ENCODE assay signal across 6 cellular contexts in the genomic region with DNA sequence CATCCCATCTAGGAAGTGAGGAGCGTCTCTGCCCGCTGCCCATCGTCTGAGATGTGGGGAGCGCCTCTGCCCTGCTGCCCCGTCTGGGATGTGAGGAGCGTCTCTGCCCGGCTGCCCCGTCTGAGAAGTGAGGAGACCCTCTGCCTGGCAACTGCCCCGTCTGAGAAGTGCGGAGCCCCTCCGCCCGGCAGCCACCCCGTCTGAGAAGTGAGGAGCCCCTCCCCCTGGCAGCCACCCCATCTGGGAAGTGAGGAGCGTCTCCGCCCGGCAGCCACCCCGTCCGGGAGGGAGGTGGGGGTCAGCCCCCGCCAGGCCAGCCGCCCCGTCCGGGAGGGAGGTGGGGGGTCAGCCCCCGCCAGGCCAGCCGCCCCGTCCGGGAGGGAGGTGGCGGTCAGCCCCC. TPM values are rescaled to one million over a fixed set of nuclear protein-coding genes. Genes with fewer than 3 reads are reported as not detected.
A peak's percentile ranks its signal among the peaks of the same experiment; 100 is the strongest.
DNase-seq lines count a peak whose midpoint lies in the region; ATAC-seq and TF ChIP-seq lines count a peak whose summit lies in the region.
"Not testable (repeated sequence)": the region's sequence is repeated elsewhere in the genome, so short reads cannot be mapped to it uniquely, and the experiment has no call there.

No MANE protein-coding gene starts in this region.

- peaks cover 17% of the 10 kb centered on the region for H3K9me3 Mint-ChIP-seq in dendritic cell treated with granulocyte-macrophage colony-stimulating factor and Interleukin-4, amounts not matched to agents 40 ng/mL and 50 ng/mL, for 4 days
- not testable (repeated sequence) for H3K9me3 Mint-ChIP-seq in stimulated activated memory B cell treated with anti-CD40 and anti-IgM and Interleukin-4, amounts not matched to agents 10 μg/mL and 1 μg/mL and 100 μg/mL, for 72 hours; stimulated activated naive B cell treated with anti-CD40 and anti-IgM and Interleukin-4, amounts not matched to agents 10 μg/mL and 1 μg/mL and 100 μg/mL, for 72 hours

- DNase-seq in OCI-LY7 (ENCODE audit: low spot score); stimulated activated naive B cell treated with anti-CD40 and anti-IgM and Interleukin-4, amounts not matched to agents 10 μg/mL and 1 μg/mL and 100 μg/mL, for 72 hours; testis: not testable (repeated sequence)
- peak; percentile 37 for DNase-seq in Right ventricle myocardium inferior (ENCODE audit: missing footprints)

- CTCF ChIA-PET in OCI-LY7 (lab: Charles Lee; ENCODE audit: unreplicated experiment), result not testable (repeated sequence)

- H3K27me3 ChIP-seq in testis, result not testable (repeated sequence)

- H3K36me3 Mint-ChIP-seq in dendritic cell treated with granulocyte-macrophage colony-stimulating factor and Interleukin-4, amounts not matched to agents 40 ng/mL and 50 ng/mL, for 4 days (ENCODE audit: low read depth); stimulated activated memory B cell treated with anti-CD40 and anti-IgM and Interleukin-4, amounts not matched to agents 10 μg/mL and 1 μg/mL and 100 μg/mL, for 72 hours: not testable (repeated sequence)
- H3K36me3 Mint-ChIP-seq in stimulated activated naive B cell treated with anti-CD40 and anti-IgM and Interleukin-4, amounts not matched to agents 10 μg/mL and 1 μg/mL and 100 μg/mL, for 72 hours, result peaks cover 7 to 11% of the 10 kb centered on the region in 2 donors

- H3K27ac Mint-ChIP-seq in dendritic cell treated with granulocyte-macrophage colony-stimulating factor and Interleukin-4, amounts not matched to agents 40 ng/mL and 50 ng/mL, for 4 days, result peak overlapping the region; percentile 68
- peak overlapping the region; percentile 76 for H3K27ac Mint-ChIP-seq in stimulated activated memory B cell treated with anti-CD40 and anti-IgM and Interleukin-4, amounts not matched to agents 10 μg/mL and 1 μg/mL and 100 μg/mL, for 72 hours
- H3K27ac Mint-ChIP-seq in stimulated activated naive B cell treated with anti-CD40 and anti-IgM and Interleukin-4, amounts not matched to agents 10 μg/mL and 1 μg/mL and 100 μg/mL, for 72 hours, result peak overlapping the region; percentile 93

- H3K9me2 ChIP-seq in OCI-LY7 (ENCODE audit: insufficient read depth, low read length), result not testable (repeated sequence)

- POLR2A ChIA-PET in OCI-LY7 (lab: Charles Lee), result not testable (repeated sequence)

- H3K4me3 ChIP-seq in OCI-LY7 (ENCODE audit: low read depth, low read length, poor library complexity, severe bottlenecking), result not testable (repeated sequence)
- H3K4me3 ChIP-seq in testis, result peak overlapping the region; percentile 15 to 17

- peaks cover 21% of the 10 kb centered on the region for H3K4me1 Mint-ChIP-seq in dendritic cell treated with granulocyte-macrophage colony-stimulating factor and Interleukin-4, amounts not matched to agents 40 ng/mL and 50 ng/mL, for 4 days (ENCODE audit: low read depth)
- H3K4me1 Mint-ChIP-seq in stimulated activated memory B cell treated with anti-CD40 and anti-IgM and Interleukin-4, amounts not matched to agents 10 μg/mL and 1 μg/mL and 100 μg/mL, for 72 hours, result peaks cover 26% of the 10 kb centered on the region
- peaks cover 20 to 50% of the 10 kb centered on the region in 2 donors for H3K4me1 Mint-ChIP-seq in stimulated activated naive B cell treated with anti-CD40 and anti-IgM and Interleukin-4, amounts not matched to agents 10 μg/mL and 1 μg/mL and 100 μg/mL, for 72 hours

- intact Hi-C loops in OCI-LY7 (cut with micrococcal nuclease; ENCODE audit: unreplicated experiment), result loop anchor here (10.0 kb wide), 1 partner anchor 135 kb away; no protein-coding TSS in a partner anchor
- intact Hi-C loops in dendritic cell treated with granulocyte-macrophage colony-stimulating factor and Interleukin-4, amounts not matched to agents 40 ng/mL and 50 ng/mL, for 4 days (cut with micrococcal nuclease); Right ventricle myocardium inferior (cut with DNase I); testis (cut with DNase I; ENCODE audit: low total_unique reads): not testable (repeated sequence)

- not testable (repeated sequence) for H4K20me1 ChIP-seq in OCI-LY7 (ENCODE audit: insufficient read depth, low read length)

- peaks cover 38% of the 10 kb centered on the region; the same call in 1 of the 2 replicates for H3K9me3 ChIP-seq in OCI-LY7 (ENCODE audit: low read length)
- not testable (repeated sequence) for H3K9me3 ChIP-seq in testis

- H3K27ac ChIP-seq in OCI-LY7 (ENCODE audit: low read depth, low read length, poor library complexity, severe bottlenecking), result peak overlapping the region; percentile 38
- H3K27ac ChIP-seq in testis, result not testable (repeated sequence)

- H2AFZ ChIP-seq in OCI-LY7 (ENCODE audit: low read length), result not testable (repeated sequence)

- not testable (repeated sequence) for TF ChIP-seq CTCF in OCI-LY7 (conservative IDR thresholded peaks at IDR 0.05; ENCODE audit: low read length); testis (IDR thresholded peaks at IDR 0.05)

- not testable (repeated sequence) for H3K79me2 ChIP-seq in OCI-LY7 (ENCODE audit: insufficient read depth, low read depth, low read length)

- ATAC-seq in Right ventricle myocardium inferior; stimulated activated memory B cell treated with anti-CD40 and anti-IgM and Interleukin-4, amounts not matched to agents 10 μg/mL and 1 μg/mL and 100 μg/mL, for 72 hours; stimulated activated naive B cell treated with anti-CD40 and anti-IgM and Interleukin-4, amounts not matched to agents 10 μg/mL and 1 μg/mL and 100 μg/mL, for 72 hours (replicated peaks): not testable (repeated sequence)

- 68 to 80% methylated on average over 3 to 13 of the region's 27 CpGs for WGBS in testis, 2 donors

- not testable (repeated sequence) for BruUV-seq in OCI-LY7 (replicated peaks; lab: Mats Ljungman, UMichigan)

- not testable (repeated sequence) for H3K36me3 ChIP-seq in OCI-LY7 (ENCODE audit: insufficient read depth, low read length); testis (ENCODE audit: low read depth, missing control alignments)

- not testable (repeated sequence) for H3K4me3 Mint-ChIP-seq in dendritic cell treated with granulocyte-macrophage colony-stimulating factor and Interleukin-4, amounts not matched to agents 40 ng/mL and 50 ng/mL, for 4 days; stimulated activated memory B cell treated with anti-CD40 and anti-IgM and Interleukin-4, amounts not matched to agents 10 μg/mL and 1 μg/mL and 100 μg/mL, for 72 hours
- H3K4me3 Mint-ChIP-seq in stimulated activated naive B cell treated with anti-CD40 and anti-IgM and Interleukin-4, amounts not matched to agents 10 μg/mL and 1 μg/mL and 100 μg/mL, for 72 hours, result peak overlapping the region; percentile 13 to 43

- not testable (repeated sequence) for H3K4me2 ChIP-seq in OCI-LY7 (ENCODE audit: low read length)

- H3K4me1 ChIP-seq in OCI-LY7 (ENCODE audit: insufficient read depth, low read length, poor library complexity, severe bottlenecking), result peaks cover 44% of the 10 kb centered on the region
- not testable (repeated sequence) for H3K4me1 ChIP-seq in testis

- not testable (repeated sequence) for TF ChIP-seq POLR2A in testis (IDR thresholded peaks at IDR 0.05)

- H3K27me3 Mint-ChIP-seq in dendritic cell treated with granulocyte-macrophage colony-stimulating factor and Interleukin-4, amounts not matched to agents 40 ng/mL and 50 ng/mL, for 4 days; stimulated activated memory B cell treated with anti-CD40 and anti-IgM and Interleukin-4, amounts not matched to agents 10 μg/mL and 1 μg/mL and 100 μg/mL, for 72 hours; stimulated activated naive B cell treated with anti-CD40 and anti-IgM and Interleukin-4, amounts not matched to agents 10 μg/mL and 1 μg/mL and 100 μg/mL, for 72 hours: not testable (repeated sequence)

RNA-seq across cellular contexts. Expression of a gene that starts 7.0 kb away (rescaled TPM):
- total RNA-seq in OCI-LY7 (2014; rRNA removed; shearing (Covaris generic)), result 14.9 and 18.7 TPM in 2 replicates
- 18.9 and 24.7 TPM in 2 replicates for total RNA-seq in OCI-LY7 (2022)
- 16.6 TPM for total RNA-seq in Right ventricle myocardium inferior
- 10 to 100 TPM; 14.3 to 15.7 TPM for total RNA-seq in testis
- polyA plus RNA-seq in testis (ENCODE audit: insufficient read depth, low read depth, low replicate concordance), result 15.5 TPM

RNA-seq across cellular contexts. Expression of a gene that starts 8.4 kb away (rescaled TPM):
- total RNA-seq in OCI-LY7 (2014; rRNA removed; shearing (Covaris generic)), result 6.9 and 11.0 TPM in 2 replicates
- total RNA-seq in OCI-LY7 (2022), result 15.1 and 20.0 TPM in 2 replicates
- total RNA-seq in Right ventricle myocardium inferior, result 51.5 TPM
- total RNA-seq in testis, result 100 to 1,000 TPM in 1 of 2 donors, 10 to 100 TPM in 1; 96.8 to 112 TPM
- polyA plus RNA-seq in testis (ENCODE audit: insufficient read depth, low read depth, low replicate concordance), result 118 TPM

RNA-seq across cellular contexts. Expression of a gene that starts 38.2 kb away (rescaled TPM):
- total RNA-seq in OCI-LY7 (2014; rRNA removed; shearing (Covaris generic)), result 31.9 and 35.2 TPM in 2 replicates
- total RNA-seq in OCI-LY7 (2022) (24.8 and 29.4 TPM in 2 replicates), Right ventricle myocardium inferior (84.4 TPM), testis (10 to 100 TPM; 28.9 to 30.4 TPM)
- polyA plus RNA-seq in testis (ENCODE audit: insufficient read depth, low read depth, low replicate concordance), result 33.9 TPM

RNA-seq across cellular contexts. Expression of a gene that starts 49.5 kb away (rescaled TPM):
- 38.9 and 51.2 TPM in 2 replicates for total RNA-seq in OCI-LY7 (2014; rRNA removed; shearing (Covaris generic))
- total RNA-seq in OCI-LY7 (2022) (47.8 and 52.5 TPM in 2 replicates), Right ventricle myocardium inferior (17.4 TPM), testis (10 to 100 TPM; 34.0 to 43.2 TPM)
- polyA plus RNA-seq in testis (ENCODE audit: insufficient read depth, low read depth, low replicate concordance), result 14.4 TPM

RNA-seq across cellular contexts. Expression of a gene that starts 56.2 kb away (rescaled TPM):
- 29.0 and 56.8 TPM in 2 replicates for total RNA-seq in OCI-LY7 (2014; rRNA removed; shearing (Covaris generic))
- total RNA-seq in OCI-LY7 (2022), result 37.0 and 40.0 TPM in 2 replicates
- total RNA-seq in Right ventricle myocardium inferior, result 6.4 TPM
- 10 to 100 TPM; 36.4 to 57.5 TPM for total RNA-seq in testis
- polyA plus RNA-seq in testis (ENCODE audit: insufficient read depth, low read depth, low replicate concordance), result 39.3 TPM
